ENCODE assay signal across 1 cellular context in genomic region chr6:103081126-103081525, GRCh38.
TF ChIP-seq lines count a peak whose summit lies in the region.

No MANE protein-coding gene starts in this region.

TF ChIP-seq in SK-N-SH, 30 proteins besides CTCF, POLR2A, EP300 and RAD21 (continued from another document):
- TF ChIP-seq SIN3A (IDR thresholded peaks at IDR 0.05; ENCODE audit: borderline replicate concordance, low read depth, low read length), result no peak
- no peak for TF ChIP-seq GABPA (IDR thresholded peaks at IDR 0.05; ENCODE audit: low read depth)
- no peak for TF ChIP-seq EZH2phosphoT487 (IDR thresholded peaks at IDR 0.05; ENCODE audit: borderline replicate concordance, low read depth)
- no peak for TF ChIP-seq FOXM1 (IDR thresholded peaks at IDR 0.05; ENCODE audit: low read depth)
- no peak for TF ChIP-seq ELF1 (IDR thresholded peaks at IDR 0.05)
- TF ChIP-seq NFIC (IDR thresholded peaks at IDR 0.05; ENCODE audit: borderline replicate concordance), result no peak
- no peak for TF ChIP-seq MAX (IDR thresholded peaks at IDR 0.05; ENCODE audit: low read depth)
- TF ChIP-seq USF2 (IDR thresholded peaks at IDR 0.05; ENCODE audit: borderline replicate concordance, low read depth, low read length), result no peak
TF ChIP-seq in SK-N-SH: peak in this region for 0.
